Comparison of ENCODE assay signal across 9 cellular contexts in genomic region chr20:49677777-49678758, GRCh38. TPM values are rescaled to one million over a fixed set of nuclear protein-coding genes. Genes with fewer than 3 reads are reported as not detected.
DNase-seq lines count a peak whose midpoint lies in the region; ATAC-seq and TF ChIP-seq lines count a peak whose summit lies in the region.
"Had no signal": no experiment of that assay in that cellular context is flagged by ENCODE, and none has a peak within 500 bp of the region (broad histone marks: within the 10 kb centered on the region; RNA-seq: fewer than 3 reads in every experiment).

No MANE protein-coding gene starts in this region.

- TF ChIP-seq CTCF in BE2C (IDR thresholded peaks at IDR 0.05; ENCODE audit: low read depth, low read length), result no peak
- no peak for TF ChIP-seq CTCF in IMR-90 (conservative IDR thresholded peaks at IDR 0.05; ENCODE audit: low read depth, low read length)
- no peak for TF ChIP-seq CTCF in mammary epithelial cell (conservative IDR thresholded peaks at IDR 0.05 in 1 of 2, IDR thresholded peaks at IDR 0.05 in 1 of 2; ENCODE audit: extremely low read depth in 1 of 2, insufficient read depth in 1 of 2, low read depth in 1 of 2, low read length in 2 of 2)

- in situ Hi-C loops in IMR-90 (cut with MboI; ENCODE audit: low sequenced_read_pairs) (no loop called here), mammary epithelial cell (cut with MboI; ENCODE audit: low sequenced_read_pairs in 2 of 2) (no loop called here)

- dilution Hi-C loops in IMR-90 (cut with HindIII; ENCODE audit: low sequenced_read_pairs, unreplicated experiment), result no loop called here
- dilution Hi-C loops in mammary epithelial cell (cut with HindIII; ENCODE audit: low sequenced_read_pairs), result no loop called here

- H2BK15ac ChIP-seq in IMR-90 (ENCODE audit: low read depth, low read length), result peak overlapping the region; percentile 20; the same call in 1 of the 3 replicates

- no peak overlapping the region for H2AK5ac ChIP-seq in IMR-90 (ENCODE audit: low read depth, low read length)

- no peak overlapping the region for H4K8ac ChIP-seq in IMR-90 (ENCODE audit: low read depth in 2 of 2, low read length in 2 of 2)

- peak overlapping the region; percentile 71 for H4K5ac ChIP-seq in IMR-90 (ENCODE audit: low read depth, low read length)

- H3K36me3 ChIP-seq in BE2C (no peaks in the 10 kb centered on the region; the same call in 1 of the 2 replicates), IMR-90 (ENCODE audit: control insufficient read depth, insufficient read depth, low read length) (no peaks in the 10 kb centered on the region), mammary epithelial cell (ENCODE audit: insufficient read depth, low read length) (no peaks in the 10 kb centered on the region), muscle layer of duodenum (ENCODE audit: control insufficient read depth in 1 of 2, insufficient read depth in 2 of 2, low read length in 2 of 2) (no peaks in the 10 kb centered on the region)
- H3K36me3 ChIP-seq: thyroid gland had no signal

- no peak overlapping the region for H2AK9ac ChIP-seq in IMR-90 (replicated peaks; ENCODE audit: low read depth, low read length, poor library complexity)

- H3K4me1 ChIP-seq in BE2C (peaks cover 42% of the 10 kb centered on the region), IMR-90 (ENCODE audit: control insufficient read depth, insufficient read depth, low read length) (peaks cover 17% of the 10 kb centered on the region), mammary epithelial cell (ENCODE audit: insufficient read depth, low read length) (peaks cover 46% of the 10 kb centered on the region), muscle layer of duodenum (ENCODE audit: control insufficient read depth in 1 of 2, insufficient read depth in 2 of 2, low read length in 2 of 2) (peaks cover 43 to 65% of the 10 kb centered on the region in 2 donors)

- H3K9me3 ChIP-seq in BE2C, result no peaks in the 10 kb centered on the region
- no peaks in the 10 kb centered on the region for H3K9me3 ChIP-seq in IMR-90 (ENCODE audit: control insufficient read depth, insufficient read depth, low read length)
- H3K9me3 ChIP-seq in mammary epithelial cell (replicated peaks; ENCODE audit: insufficient read depth, low read length), result no peaks in the 10 kb centered on the region
- no peaks in the 10 kb centered on the region for H3K9me3 ChIP-seq in muscle layer of duodenum (ENCODE audit: control insufficient read depth in 1 of 2, low read length in 2 of 2)
- H3K9me3 ChIP-seq: thyroid gland had no signal

- H3K14ac ChIP-seq in IMR-90 (replicated peaks; ENCODE audit: low read depth, low read length), result 0 out of 2 replicates have a peak overlapping the region, but pooled peaks have one; percentile 8

- H3K4me3 ChIP-seq in BE2C (ENCODE audit: low read depth, low read length) (peak overlapping the region; percentile 30; the same call in 1 of the 2 replicates), IMR-90 (ENCODE audit: insufficient read depth, low read depth, low read length) (no peak overlapping the region), mammary epithelial cell (replicated peaks in 1 of 3; ENCODE audit: insufficient read depth in 1 of 3, low read depth in 2 of 3, low read length in 3 of 3) (no peak overlapping the region), muscle layer of duodenum (ENCODE audit: low read depth in 1 of 2, low read length in 2 of 2) (no peak overlapping the region)
- H3K4me3 ChIP-seq: thyroid gland had no signal

- peak overlapping the region; percentile 41; the same call in 1 of the 2 replicates for H3K4ac ChIP-seq in IMR-90 (ENCODE audit: low read depth, low read length)

- no peak for TF ChIP-seq POLR2A in IMR-90 (IDR thresholded peaks at IDR 0.05; ENCODE audit: low read depth, low read length)

- DNase-seq in BE2C (peak; percentile 72), IMR-90 (no peak), mammary epithelial cell (no peak), AML-193 (lab: John Stamatoyannopoulos, UW) (no peak), retina (no peak), SKM-1 treated with dmso at 0.1 percent for 144 hours (lab: John Stamatoyannopoulos, UW; ENCODE audit: unreplicated experiment) (no peak)
- DNase-seq: thyroid gland had no signal

- peaks cover 34 to 92% of the 10 kb centered on the region in 2 experiments for H3K79me1 ChIP-seq in IMR-90 (ENCODE audit: low read depth in 1 of 2, low read length in 2 of 2)

- H3K79me2 ChIP-seq in mammary epithelial cell (ENCODE audit: insufficient read depth, low read length), result peaks cover 92% of the 10 kb centered on the region

- peaks cover 56% of the 10 kb centered on the region for H4K20me1 ChIP-seq in IMR-90 (ENCODE audit: insufficient read depth, low read length)
- H4K20me1 ChIP-seq in mammary epithelial cell (ENCODE audit: insufficient read depth, low read length), result no peaks in the 10 kb centered on the region

- intact Hi-C loops in IMR-90 (cut with micrococcal nuclease) (no loop called here), mammary epithelial cell (cut with micrococcal nuclease) (loop anchor here (2.0 kb wide), 1 partner anchor 15 kb away; no protein-coding TSS in a partner anchor)

- H3K9ac ChIP-seq in IMR-90 (ENCODE audit: low read depth, low read length) (no peak overlapping the region), mammary epithelial cell (ENCODE audit: insufficient read depth, low read length) (no peak overlapping the region)

- no peak overlapping the region for H2AFZ ChIP-seq in IMR-90 (replicated peaks; ENCODE audit: low read length, poor library complexity)
- H2AFZ ChIP-seq in mammary epithelial cell (ENCODE audit: low read depth, low read length), result no peak overlapping the region

- BruUV-seq in IMR-90 (replicated peaks; lab: Mats Ljungman, UMichigan), result no TSS peak
- no TSS peak for BruUV-seq in mammary epithelial cell (replicated peaks; lab: Mats Ljungman, UMichigan)

- H2BK5ac ChIP-seq in IMR-90 (ENCODE audit: low read depth, low read length, poor library complexity, severe bottlenecking), result peak overlapping the region; percentile 52

- peak overlapping the region; percentile 28; the same call in 1 of the 2 replicates for H3K23ac ChIP-seq in IMR-90 (ENCODE audit: low read depth, low read length)

- no peak overlapping the region for H2BK120ac ChIP-seq in IMR-90 (ENCODE audit: low read depth, low read length)

- H3K4me2 ChIP-seq in IMR-90 (ENCODE audit: low read depth, low read length), result peak overlapping the region; percentile 83
- H3K4me2 ChIP-seq in mammary epithelial cell (ENCODE audit: insufficient read depth, low read depth, low read length), result peak overlapping the region; percentile 35

- H3K18ac ChIP-seq in IMR-90 (ENCODE audit: low read depth, low read length), result peak overlapping the region; percentile 68

- H3K27ac ChIP-seq in IMR-90 (ENCODE audit: insufficient read depth, low read length), result peak overlapping the region; percentile 84; the same call in 1 of the 2 replicates
- peak overlapping the region; percentile 21 for H3K27ac ChIP-seq in mammary epithelial cell (ENCODE audit: insufficient read depth, low read depth, low read length)
- peak overlapping the region; percentile 81 for H3K27ac ChIP-seq in muscle layer of duodenum (ENCODE audit: low read length)

- no peaks in the 10 kb centered on the region for H3K27me3 ChIP-seq in BE2C
- H3K27me3 ChIP-seq in IMR-90 (ENCODE audit: control insufficient read depth, insufficient read depth, low read length), result no peaks in the 10 kb centered on the region
- no peaks in the 10 kb centered on the region for H3K27me3 ChIP-seq in mammary epithelial cell (ENCODE audit: insufficient read depth, low read length)
- H3K27me3 ChIP-seq in muscle layer of duodenum (ENCODE audit: low read depth, low read length), result no peaks in the 10 kb centered on the region
- H3K27me3 ChIP-seq: thyroid gland had no signal

- CTCF ChIA-PET in IMR-90 (lab: Yijun Ruan, JAX), result no interaction called here
- CTCF ChIA-PET in mammary epithelial cell (lab: Charles Lee; ENCODE audit: low non-redundant PET), result no interaction called here

- H3K56ac ChIP-seq in IMR-90 (ENCODE audit: extremely low read depth, insufficient read depth, low read length), result no peak overlapping the region

- POLR2A ChIA-PET in IMR-90 (lab: Charles Lee; ENCODE audit: unreplicated experiment), result no interaction called here

- no peak overlapping the region for H4K91ac ChIP-seq in IMR-90 (ENCODE audit: insufficient read depth, low read depth, low read length)

- WGBS in IMR-90 (ENCODE audit: extremely low coverage in 2 of 2, insufficient read length in 1 of 2), 2 experiments, result no CpG with 5 or more reads among the region's 11 CpGs
- 67% methylated on average over 10 of the region's 11 CpGs for WGBS in mammary epithelial cell (ENCODE audit: low coverage, missing lambda C conversion rate)

- H3K9me1 ChIP-seq in IMR-90 (ENCODE audit: insufficient read depth, low read length), result peaks cover 34% of the 10 kb centered on the region

- TF ChIP-seq RAD21 in IMR-90 (IDR thresholded peaks at IDR 0.05; ENCODE audit: low read length), result no peak

- ATAC-seq in IMR-90 (ENCODE audit: low read depth) (no peak), HG02678 (IDR thresholded peaks at IDR 0.05; ENCODE audit: unreplicated experiment) (no peak)

- peak overlapping the region; percentile 10; the same call in 1 of the 2 replicates for H2BK20ac ChIP-seq in IMR-90 (ENCODE audit: low read depth, low read length)

TF ChIP-seq in IMR-90, 13 proteins besides CTCF, POLR2A, EP300 and RAD21 (continues in another document):
- no peak for TF ChIP-seq ELK1 (IDR thresholded peaks at IDR 0.05; ENCODE audit: borderline replicate concordance, low read depth, low read length)
- TF ChIP-seq MAZ (IDR thresholded peaks at IDR 0.05; ENCODE audit: borderline replicate concordance, low read depth, low read length), result no peak
- TF ChIP-seq MAFK (IDR thresholded peaks at IDR 0.05; ENCODE audit: low read depth, low read length), result no peak
- no peak for TF ChIP-seq CEBPB (IDR thresholded peaks at IDR 0.05; ENCODE audit: low read depth, low read length)
- no peak for TF ChIP-seq BHLHE40 (IDR thresholded peaks at IDR 0.05; ENCODE audit: low read depth, low read length)
- no peak for TF ChIP-seq FOS (IDR thresholded peaks at IDR 0.05; ENCODE audit: low read depth, low read length)

RNA-seq across cellular contexts. Expression of gene B4GALT5, which starts 35.6 kb away (rescaled TPM):
- polyA plus RNA-seq in BE2C (2012; ENCODE audit: insufficient read depth, insufficient read length, low read depth), result 36.9 TPM
- total RNA-seq in IMR-90 (2012; rRNA removed) (11.3 and 13.9 TPM in 2 replicates), mammary epithelial cell (10 to 100 TPM; 22.7 to 22.8 TPM)
- polyA plus RNA-seq in IMR-90 (2012; rRNA removed) (18.4 and 20.4 TPM in 2 replicates), mammary epithelial cell (24.0 TPM)
- polyA plus RNA-seq in IMR-90 (2012; cell fraction: cytosol; rRNA removed), result 9.7 and 11.1 TPM in 2 replicates
- polyA plus RNA-seq in IMR-90 (2012; cell fraction: nucleus; rRNA removed; ENCODE audit: low replicate concordance), result 6.4 and 14.9 TPM in 2 replicates
- polyA minus RNA-seq in mammary epithelial cell, result 17.7 TPM

Comparison
In these comparisons a context has a peak if more than half of its experiments do, and no peak if none do; other contexts are left out.
1. H3K27ac ChIP-seq: peak in every context shown above with its lines; median percentile 84 in IMR-90; 81 in muscle layer of duodenum; 21 in mammary epithelial cell.